8 cellular contexts compared by ENCODE assay signal in genomic region chr10:3192856-3193635, GRCh38. TPM values are rescaled to one million over a fixed set of nuclear protein-coding genes. Genes with fewer than 3 reads are reported as not detected.
A peak's percentile ranks its signal among the peaks of the same experiment; 100 is the strongest.
DNase-seq lines count a peak whose midpoint lies in the region; ATAC-seq, FAIRE-seq and TF ChIP-seq lines count a peak whose summit lies in the region.

No MANE protein-coding gene starts in this region.

- peak overlapping the region; percentile 45 to 57 for H3K4me3 ChIP-seq in mucosa of rectum (ENCODE audit: low read length in 2 of 2)
- H3K4me3 ChIP-seq in stomach, result peak overlapping the region; percentile 24 to 30 (median 28)

- H3K27me3 Mint-ChIP-seq in activated naive CD8-positive, alpha-beta T cell, result peaks cover 9% of the 10 kb centered on the region
- H3K27me3 Mint-ChIP-seq in activated naive CD8-positive, alpha-beta T cell treated with anti-CD3 and anti-CD28 coated beads for 36 hours, result peaks cover 31% of the 10 kb centered on the region

- no peak for ATAC-seq in GM19035 (IDR thresholded peaks at IDR 0.05; ENCODE audit: unreplicated experiment)

- no peaks in the 10 kb centered on the region for H3K9me3 Mint-ChIP-seq in activated naive CD8-positive, alpha-beta T cell (ENCODE audit: low read depth)
- H3K9me3 Mint-ChIP-seq in activated naive CD8-positive, alpha-beta T cell treated with anti-CD3 and anti-CD28 coated beads for 36 hours, result no peaks in the 10 kb centered on the region

- H3K27ac ChIP-seq in mucosa of rectum (ENCODE audit: low read depth in 2 of 2, low read length in 2 of 2), result no peak overlapping the region
- peak overlapping the region in 3 of 5 donors; percentile 45 to 64 (median 46) for H3K27ac ChIP-seq in stomach

- peaks cover 0 to 3% of the 10 kb centered on the region in 2 donors for H3K27me3 ChIP-seq in mucosa of rectum (ENCODE audit: control insufficient read depth in 2 of 2, insufficient read depth in 2 of 2, low read length in 2 of 2)
- H3K27me3 ChIP-seq in stomach, result peaks cover 0 to 1% (median 0%) of the 10 kb centered on the region in 3 donors

- TF ChIP-seq EP300 in stomach (IDR thresholded peaks at IDR 0.05), result no peak

- H3K4me1 Mint-ChIP-seq in activated naive CD8-positive, alpha-beta T cell (ENCODE audit: low read depth), result peaks cover 10% of the 10 kb centered on the region
- H3K4me1 Mint-ChIP-seq in activated naive CD8-positive, alpha-beta T cell treated with anti-CD3 and anti-CD28 coated beads for 36 hours, result peaks cover 11% of the 10 kb centered on the region

- peak in 5 of 7 experiments; percentile 62 to 96 (median 90) for TF ChIP-seq CTCF in stomach (IDR thresholded peaks at IDR 0.05)

- DNase-seq in activated naive CD8-positive, alpha-beta T cell treated with anti-CD3 and anti-CD28 coated beads for 36 hours, result no peak
- DNase-seq in NCI-H2029 (lab: John Stamatoyannopoulos, UW), result peak; percentile 62
- peak; percentile 35 to 59 for DNase-seq in activated CD4-positive, alpha-beta T cell treated with anti-CD3 and anti-CD28 coated beads for 4 hours
- peak; percentile 66 for DNase-seq in stomach

- no peak for TF ChIP-seq POLR2A in stomach (IDR thresholded peaks at IDR 0.05)

- intact Hi-C loops in stomach (cut with DNase I; ENCODE audit: low total_unique reads), result no loop called here

- H3K36me3 Mint-ChIP-seq in activated naive CD8-positive, alpha-beta T cell, result no peaks in the 10 kb centered on the region
- no peaks in the 10 kb centered on the region for H3K36me3 Mint-ChIP-seq in activated naive CD8-positive, alpha-beta T cell treated with anti-CD3 and anti-CD28 coated beads for 36 hours

- H3K4me1 ChIP-seq in mucosa of rectum (ENCODE audit: control insufficient read depth in 2 of 2, insufficient read depth in 2 of 2, low read length in 2 of 2), result peaks cover 6 to 8% of the 10 kb centered on the region in 2 donors
- peaks cover 4 to 25% (median 20%) of the 10 kb centered on the region in 4 donors for H3K4me1 ChIP-seq in stomach

- H3K36me3 ChIP-seq in mucosa of rectum (ENCODE audit: control insufficient read depth in 2 of 2, insufficient read depth in 2 of 2, low read length in 2 of 2) (no peaks in the 10 kb centered on the region), stomach (no peaks in the 10 kb centered on the region)

- H3K27ac Mint-ChIP-seq in activated naive CD8-positive, alpha-beta T cell, result no peak overlapping the region
- no peak overlapping the region for H3K27ac Mint-ChIP-seq in activated naive CD8-positive, alpha-beta T cell treated with anti-CD3 and anti-CD28 coated beads for 36 hours

- peak overlapping the region; percentile 12 for H3K4me3 Mint-ChIP-seq in activated naive CD8-positive, alpha-beta T cell
- H3K4me3 Mint-ChIP-seq in activated naive CD8-positive, alpha-beta T cell treated with anti-CD3 and anti-CD28 coated beads for 36 hours, result no peak overlapping the region

- peak; percentile 93 for FAIRE-seq in endometrium (lab: Jason Lieb, UNC)

- H3K9me3 ChIP-seq in mucosa of rectum (ENCODE audit: control insufficient read depth in 2 of 2, low read length in 2 of 2) (no peaks in the 10 kb centered on the region), stomach (no peaks in the 10 kb centered on the region)

- 11 to 26% (median 20%) methylated on average over 19 of the region's 19 CpGs for WGBS in stomach, 5 donors

- H3K9ac ChIP-seq in mucosa of rectum (ENCODE audit: low read depth in 1 of 2, low read length in 2 of 2), result no peak overlapping the region

RNA-seq across cellular contexts. Expression of gene PITRM1, which starts 20.5 kb away (rescaled TPM):
- 10 to 100 TPM; 75.3 to 75.5 TPM for total RNA-seq in activated naive CD8-positive, alpha-beta T cell treated with anti-CD3 and anti-CD28 coated beads for 36 hours
- total RNA-seq in stomach, result 10 to 100 TPM; 36.8 to 95.1 (median 66.5) TPM
- 10 to 100 TPM; 32.3 to 63.7 (median 35.6) TPM for polyA plus RNA-seq in stomach

Comparison
In these comparisons a context has a peak if more than half of its experiments do, and no peak if none do; other contexts are left out.
1. H3K27ac ChIP-seq: peak in stomach (3 of 5); none in mucosa of rectum (0 of 2).